23 cellular contexts compared by ENCODE assay signal in genomic region chr12:119870462-119870861, GRCh38. TPM values are rescaled to one million over a fixed set of nuclear protein-coding genes. Genes with fewer than 3 reads are reported as not detected.
DNase-seq lines count a peak whose midpoint lies in the region; ATAC-seq and TF ChIP-seq lines count a peak whose summit lies in the region.
"Had no signal": no experiment of that assay in that cellular context is flagged by ENCODE, and none has a peak within 500 bp of the region (broad histone marks: within the 10 kb centered on the region; RNA-seq: fewer than 3 reads in every experiment).

No MANE protein-coding gene starts in this region.

- POLR2A ChIA-PET in T-cell (lab: Charles Lee), result no interaction called here

- in situ Hi-C loops in mammary epithelial cell (cut with MboI; ENCODE audit: low sequenced_read_pairs in 2 of 2), result no loop called here

- no peak for TF ChIP-seq CTCF in mammary epithelial cell (conservative IDR thresholded peaks at IDR 0.05 in 1 of 2, IDR thresholded peaks at IDR 0.05 in 1 of 2; ENCODE audit: extremely low read depth in 1 of 2, insufficient read depth in 1 of 2, low read depth in 1 of 2, low read length in 2 of 2)
- TF ChIP-seq CTCF in foreskin keratinocyte (conservative IDR thresholded peaks at IDR 0.05), result no peak

- H3K4me3 ChIP-seq in mammary epithelial cell (replicated peaks in 1 of 3; ENCODE audit: insufficient read depth in 1 of 3, low read depth in 2 of 3, low read length in 3 of 3), result no peak overlapping the region
- H3K4me3 ChIP-seq: left lung, Peyer's patch, sigmoid colon, upper lobe of right lung had no signal

- DNase-seq in DMS 273 (lab: John Stamatoyannopoulos, UW; ENCODE audit: unreplicated experiment), result peak; percentile 96
- DNase-seq in NCI-H1694 treated with DMSO at 0.1 percent for 48 hours (lab: John Stamatoyannopoulos, UW), result peak; percentile 71
- DNase-seq in mammary epithelial cell, result peak; percentile 7
- no peak for DNase-seq in foreskin keratinocyte
- no peak for DNase-seq in T-cell
- no peak for DNase-seq in RKO (ENCODE audit: low spot score)
- no peak for DNase-seq in SW 1271 (lab: John Stamatoyannopoulos, UW)
- no peak for DNase-seq in NCI-H2227 (lab: John Stamatoyannopoulos, UW; ENCODE audit: unreplicated experiment)
- DNase-seq: activated CD4-positive, alpha-beta T cell treated with anti-CD3 and anti-CD28 coated beads, Interleukin-2, amount 50 U/mL, for 4 hours; activated CD8-positive, alpha-beta memory T cell treated with anti-CD3 and anti-CD28 coated beads, Interleukin-2, amount 50 U/mL, for 48 hours; activated effector memory CD4-positive, alpha-beta T cell treated with Interleukin-2 at 50 U/mL for 16 hours; C1 segment of cervical spinal cord; left lung; midbrain; NCI-H187 treated with DMSO at 0.1 percent for 48 hours; nephron progenitor cell; Peyer's patch; posterior cingulate gyrus; sigmoid colon; upper lobe of right lung had no signal

- H3K4me1 ChIP-seq in mammary epithelial cell (ENCODE audit: insufficient read depth, low read length), result peaks cover 16% of the 10 kb centered on the region
- H3K4me1 ChIP-seq in foreskin keratinocyte, result peaks cover 17% of the 10 kb centered on the region
- H3K4me1 ChIP-seq: left lung, Peyer's patch, sigmoid colon, upper lobe of right lung had no signal

- peaks cover 4% of the 10 kb centered on the region for H3K79me2 ChIP-seq in mammary epithelial cell (ENCODE audit: insufficient read depth, low read length)

- no peaks in the 10 kb centered on the region for H3K36me3 Mint-ChIP-seq in T-cell

- H3K27me3 ChIP-seq in mammary epithelial cell (ENCODE audit: insufficient read depth, low read length) (no peaks in the 10 kb centered on the region), foreskin keratinocyte (no peaks in the 10 kb centered on the region)
- H3K27me3 ChIP-seq: brain microvascular endothelial cell, left lung, Peyer's patch, upper lobe of right lung had no signal

- CTCF ChIA-PET in mammary epithelial cell (lab: Charles Lee; ENCODE audit: low non-redundant PET) (no interaction called here), T-cell (lab: Charles Lee) (no interaction called here)

- dilution Hi-C loops in mammary epithelial cell (cut with HindIII; ENCODE audit: low sequenced_read_pairs), result no loop called here

- 69% methylated on average over 2 of the region's 5 CpGs for WGBS in mammary epithelial cell (ENCODE audit: low coverage, missing lambda C conversion rate)

- peak overlapping the region; percentile 93 for H3K27ac ChIP-seq in mammary epithelial cell (ENCODE audit: insufficient read depth, low read depth, low read length)
- H3K27ac ChIP-seq in foreskin keratinocyte, result peak overlapping the region; percentile 99
- H3K27ac ChIP-seq: KMS-11, left lung, Peyer's patch, sigmoid colon, upper lobe of right lung had no signal

- no peak overlapping the region for H3K4me2 ChIP-seq in mammary epithelial cell (ENCODE audit: insufficient read depth, low read depth, low read length)
- H3K4me2 ChIP-seq: KMS-11 had no signal

- H3K4me3 Mint-ChIP-seq in T-cell, result no peak overlapping the region
- H3K4me3 Mint-ChIP-seq: nephron progenitor cell, WTC11 had no signal

- no peaks in the 10 kb centered on the region for H3K27me3 Mint-ChIP-seq in T-cell

- ATAC-seq in foreskin keratinocyte (no peak), T-cell (replicated peaks in 1 of 4) (no peak)
- ATAC-seq: WTC11 had no signal

- no TSS peak for BruUV-seq in mammary epithelial cell (replicated peaks; lab: Mats Ljungman, UMichigan)

- no peak overlapping the region for H2AFZ ChIP-seq in mammary epithelial cell (ENCODE audit: low read depth, low read length)

- intact Hi-C loops in mammary epithelial cell (cut with micrococcal nuclease), result no loop called here

- no peak overlapping the region for H3K9ac ChIP-seq in mammary epithelial cell (ENCODE audit: insufficient read depth, low read length)
- H3K9ac ChIP-seq: KMS-11 had no signal

- no peaks in the 10 kb centered on the region for H3K9me3 Mint-ChIP-seq in T-cell
- H3K9me3 Mint-ChIP-seq: nephron progenitor cell, WTC11 had no signal

- H3K27ac Mint-ChIP-seq in T-cell, result no peak overlapping the region

- H3K4me1 Mint-ChIP-seq in T-cell, result no peaks in the 10 kb centered on the region
- H3K4me1 Mint-ChIP-seq: nephron progenitor cell, WTC11 had no signal

- no peaks in the 10 kb centered on the region for H4K20me1 ChIP-seq in mammary epithelial cell (ENCODE audit: insufficient read depth, low read length)

- no peaks in the 10 kb centered on the region for H3K9me3 ChIP-seq in mammary epithelial cell (replicated peaks; ENCODE audit: insufficient read depth, low read length)
- H3K9me3 ChIP-seq: left lung, Peyer's patch, sigmoid colon, upper lobe of right lung had no signal

- peaks cover 21% of the 10 kb centered on the region for H3K36me3 ChIP-seq in mammary epithelial cell (ENCODE audit: insufficient read depth, low read length)
- H3K36me3 ChIP-seq: brain microvascular endothelial cell, left lung, Peyer's patch, sigmoid colon, upper lobe of right lung had no signal

RNA-seq across cellular contexts. Expression of gene CIT, which starts 6.7 kb away (rescaled TPM):
- total RNA-seq in mammary epithelial cell (10 to 100 TPM in 1 of 2 donors, 1 to 10 TPM in 1; 3.2 to 30.0 TPM), foreskin keratinocyte (25.7 and 26.9 TPM in 2 replicates), T-cell (1 to 10 TPM; 1.9 to 4.5 (median 2.1) TPM)
- polyA plus RNA-seq in mammary epithelial cell (12.3 TPM), foreskin keratinocyte (3.9 and 5.2 TPM in 2 replicates)
- polyA minus RNA-seq in mammary epithelial cell, result 122 TPM

Comparison
In these comparisons a context has a peak if more than half of its experiments do, and no peak if none do; other contexts are left out.
1. DNase-seq: peak in DMS 273 (single experiment), NCI-H1694 treated with DMSO at 0.1 percent for 48 hours (single experiment) and mammary epithelial cell (single experiment); none in foreskin keratinocyte (0 of 2), T-cell (0 of 34), RKO (single experiment), SW 1271 (0 of 2) and NCI-H2227 (single experiment).